Comparison of ENCODE assay signal across 9 cellular contexts in genomic region chr14:77141592-77142288, GRCh38. TPM values are rescaled to one million over a fixed set of nuclear protein-coding genes. Genes with fewer than 3 reads are reported as not detected.
DNase-seq lines count a peak whose midpoint lies in the region; ATAC-seq, FAIRE-seq and TF ChIP-seq lines count a peak whose summit lies in the region.
"Had no signal": no experiment of that assay in that cellular context is flagged by ENCODE, and none has a peak within 500 bp of the region (broad histone marks: within the 10 kb centered on the region; RNA-seq: fewer than 3 reads in every experiment).

A gene with protein sequence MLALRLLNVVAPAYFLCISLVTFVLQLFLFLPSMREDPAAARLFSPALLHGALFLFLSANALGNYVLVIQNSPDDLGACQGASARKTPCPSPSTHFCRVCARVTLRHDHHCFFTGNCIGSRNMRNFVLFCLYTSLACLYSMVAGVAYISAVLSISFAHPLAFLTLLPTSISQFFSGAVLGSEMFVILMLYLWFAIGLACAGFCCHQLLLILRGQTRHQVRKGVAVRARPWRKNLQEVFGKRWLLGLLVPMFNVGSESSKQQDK (minus strand): TSS chr14:77141791. CDS start chr14:77139738, 2,053 bp downstream.

- H3K4me3 Mint-ChIP-seq in T-helper 2 cell treated with Interferon-gamma antibody and Interleukin-4, amounts not matched to agents 5 μg/mL and 100 μg/mL, for 36 hours: no peak within 1 kb of the TSS

- H3K4me3 ChIP-seq in esophagus muscularis mucosa: peak within 1 kb of the TSS; percentile 38 to 49 (median 44)
- H3K4me3 ChIP-seq in pancreas: peak within 1 kb of the TSS in 3 of 4 donors; percentile 7 to 49 (median 31)

- peaks cover 7% of the 10 kb centered on the region for H3K4me1 Mint-ChIP-seq in T-helper 2 cell treated with Interferon-gamma antibody and Interleukin-4, amounts not matched to agents 5 μg/mL and 100 μg/mL, for 36 hours (ENCODE audit: low read depth)

- no peaks in the 10 kb centered on the region for H3K36me3 Mint-ChIP-seq in T-helper 2 cell treated with Interferon-gamma antibody and Interleukin-4, amounts not matched to agents 5 μg/mL and 100 μg/mL, for 36 hours (ENCODE audit: low read depth)

- no peak for TF ChIP-seq POLR2A in esophagus muscularis mucosa (IDR thresholded peaks at IDR 0.05; ENCODE audit: low read depth)

- no peaks in the 10 kb centered on the region for H3K9me3 Mint-ChIP-seq in T-helper 2 cell treated with Interferon-gamma antibody and Interleukin-4, amounts not matched to agents 5 μg/mL and 100 μg/mL, for 36 hours

- no peak for TF ChIP-seq EP300 in esophagus muscularis mucosa (IDR thresholded peaks at IDR 0.05)

- no peak for FAIRE-seq in pancreas (lab: Jason Lieb, UNC)
- FAIRE-seq: endometrium had no signal

- DNase-seq in DMS114 treated with DMSO at 0.1 percent for 48 hours (lab: John Stamatoyannopoulos, UW; ENCODE audit: unreplicated experiment) (peak; percentile 17), NCI-H446 (lab: John Stamatoyannopoulos, UW) (peak; percentile 62 to 85), esophagus muscularis mucosa (ENCODE audit: extremely low spot score) (no peak), pancreas (peak in 2 of 6 donors; percentile 21 to 69)
- DNase-seq in T-helper 2 cell treated with Interferon-gamma antibody and Interleukin-4, amounts not matched to agents 5 μg/mL and 100 μg/mL, for 36 hours (ENCODE audit: low spot score): no peak

- intact Hi-C loops in esophagus muscularis mucosa (cut with DNase I): no loop called here
- intact Hi-C loops in pancreas (cut with DNase I): no loop called here

- peak; percentile 34 to 53 (median 44) for ATAC-seq in pancreas
- ATAC-seq in HG03342 (IDR thresholded peaks at IDR 0.05; ENCODE audit: unreplicated experiment): no peak
- no peak for ATAC-seq in HG03045 (IDR thresholded peaks at IDR 0.05; ENCODE audit: unreplicated experiment)
- ATAC-seq in GM18498 (IDR thresholded peaks at IDR 0.05; ENCODE audit: unreplicated experiment): no peak

- peaks cover 17 to 30% (median 29%) of the 10 kb centered on the region in 4 donors for H3K4me1 ChIP-seq in esophagus muscularis mucosa
- peaks cover 0 to 13% (median 3%) of the 10 kb centered on the region in 3 donors for H3K4me1 ChIP-seq in pancreas

- no peaks in the 10 kb centered on the region for H3K9me3 ChIP-seq in esophagus muscularis mucosa
- no peaks in the 10 kb centered on the region for H3K9me3 ChIP-seq in pancreas

- no peak within 1 kb of the TSS for H3K27ac Mint-ChIP-seq in T-helper 2 cell treated with Interferon-gamma antibody and Interleukin-4, amounts not matched to agents 5 μg/mL and 100 μg/mL, for 36 hours

- WGBS in esophagus muscularis mucosa: 4% methylated on average over 15 of the region's 36 CpGs
- WGBS in pancreas, 2 donors: 3 to 7% methylated on average over 13 to 36 of the region's 36 CpGs

- peaks cover 77% of the 10 kb centered on the region for H3K27me3 Mint-ChIP-seq in T-helper 2 cell treated with Interferon-gamma antibody and Interleukin-4, amounts not matched to agents 5 μg/mL and 100 μg/mL, for 36 hours (ENCODE audit: low read depth)

- TF ChIP-seq CTCF in esophagus muscularis mucosa (IDR thresholded peaks at IDR 0.05) (no peak), pancreas (IDR thresholded peaks at IDR 0.05) (no peak)

- no peaks in the 10 kb centered on the region for H3K36me3 ChIP-seq in esophagus muscularis mucosa
- no peaks in the 10 kb centered on the region for H3K36me3 ChIP-seq in pancreas

- no peak within 1 kb of the TSS for H3K27ac ChIP-seq in esophagus muscularis mucosa (replicated peaks in 1 of 4)
- no peak within 1 kb of the TSS for H3K27ac ChIP-seq in pancreas

- H3K27me3 ChIP-seq in esophagus muscularis mucosa (peaks cover 5 to 100% (median 41%) of the 10 kb centered on the region in 4 donors), pancreas (peaks cover 0 to 33% (median 4%) of the 10 kb centered on the region in 4 donors)

RNA-seq across cellular contexts. Expression of the gene that starts here (rescaled TPM):
- total RNA-seq in esophagus muscularis mucosa (under 1 TPM in 1 of 4 donors, not detected in 3; 0.13 TPM), pancreas (under 1 TPM in 1 of 6 donors, not detected in 5; 0.04 TPM)
- polyA plus RNA-seq in pancreas: under 1 TPM; 0.04 to 0.19 TPM

Comparison
In these comparisons a context has a peak if more than half of its experiments do, and no peak if none do; other contexts are left out.
1. Peak in ATAC-seq and H3K4me3 ChIP-seq in pancreas; RNA of the gene not detected or under 1 TPM.
2. DNase-seq: peak in DMS114 treated with DMSO at 0.1 percent for 48 hours (single experiment) and NCI-H446 (2 of 2); none in esophagus muscularis mucosa (single experiment) and T-helper 2 cell treated with Interferon-gamma antibody and Interleukin-4, amounts not matched to agents 5 μg/mL and 100 μg/mL, for 36 hours (single experiment).